In genomic region chr10:32148864-32149256, GRCh38 we compare ENCODE assay signal across 11 cellular contexts.
DNase-seq lines count a peak whose midpoint lies in the region; ATAC-seq, FAIRE-seq and TF ChIP-seq lines count a peak whose summit lies in the region.
"Had no signal": no experiment of that assay in that cellular context is flagged by ENCODE, and none has a peak within 500 bp of the region (broad histone marks: within the 10 kb centered on the region; RNA-seq: fewer than 3 reads in every experiment).

No MANE protein-coding gene starts in this region.

- H4K20me1 ChIP-seq in OCI-LY3 (ENCODE audit: insufficient read depth, low read length), result no peaks in the 10 kb centered on the region

- H3K4me1 ChIP-seq in ACC112 (ENCODE audit: control insufficient read depth, insufficient read depth, low read length, unreplicated experiment) (peaks cover 19% of the 10 kb centered on the region), OCI-LY3 (ENCODE audit: low read length) (peaks cover 13% of the 10 kb centered on the region), right cardiac atrium (ENCODE audit: control insufficient read depth, insufficient read depth, low read length) (peaks cover 7% of the 10 kb centered on the region)

- ATAC-seq in GM21528 (IDR thresholded peaks at IDR 0.05; ENCODE audit: low FRiP score, unreplicated experiment), result peak; percentile 38
- ATAC-seq in right cardiac atrium, result peak; percentile 24 to 25
- no peak for ATAC-seq in HG03565 (IDR thresholded peaks at IDR 0.05; ENCODE audit: unreplicated experiment)
- no peak for ATAC-seq in HG02759 (IDR thresholded peaks at IDR 0.05; ENCODE audit: unreplicated experiment)

- no peak for TF ChIP-seq CTCF in OCI-LY3 (IDR thresholded peaks at IDR 0.05; ENCODE audit: low read depth, low read length)

- no peak overlapping the region for H3K9ac ChIP-seq in OCI-LY3 (ENCODE audit: low read length)

- H3K27ac ChIP-seq in ACC112 (ENCODE audit: low read depth, low read length), result peak overlapping the region; percentile 95
- H3K27ac ChIP-seq in OCI-LY3 (ENCODE audit: low read length), result no peak overlapping the region
- peak overlapping the region; percentile 67 for H3K27ac ChIP-seq in right cardiac atrium (ENCODE audit: low read length)
- H3K27ac ChIP-seq: C4-2B had no signal

- FAIRE-seq in HTR-8/SVneo (lab: Jason Lieb, UNC), result no peak

- H3K4me2 ChIP-seq in OCI-LY3 (ENCODE audit: low read length), result peak overlapping the region; percentile 74

- H2AFZ ChIP-seq in ACC112 (ENCODE audit: low read length, unreplicated experiment) (no peak overlapping the region), OCI-LY3 (ENCODE audit: low read depth, low read length) (no peak overlapping the region)

- H3K4me3 ChIP-seq in ACC112 (ENCODE audit: low read depth, low read length), result peak overlapping the region; percentile 30; the same call in 1 of the 2 replicates
- peak overlapping the region; percentile 46; the same call in 1 of the 2 replicates for H3K4me3 ChIP-seq in OCI-LY3 (ENCODE audit: low read length)
- no peak overlapping the region for H3K4me3 ChIP-seq in right cardiac atrium (ENCODE audit: low read length)

- H3K79me2 ChIP-seq in ACC112 (ENCODE audit: control insufficient read depth, insufficient read depth, low read length, unreplicated experiment) (no peaks in the 10 kb centered on the region), OCI-LY3 (ENCODE audit: low read length) (no peaks in the 10 kb centered on the region)

- H3K9me3 ChIP-seq in OCI-LY3 (ENCODE audit: insufficient read depth, low read length) (no peaks in the 10 kb centered on the region), right cardiac atrium (ENCODE audit: control insufficient read depth, low read length) (no peaks in the 10 kb centered on the region)

- WGBS in right cardiac atrium, result 59% methylated on average over 4 of the region's 4 CpGs

- no peaks in the 10 kb centered on the region for H3K27me3 ChIP-seq in ACC112 (ENCODE audit: insufficient read depth, low read length)
- no peaks in the 10 kb centered on the region for H3K27me3 ChIP-seq in OCI-LY3 (ENCODE audit: low read depth, low read length)
- no peaks in the 10 kb centered on the region for H3K27me3 ChIP-seq in right cardiac atrium (ENCODE audit: control insufficient read depth, insufficient read depth)

- intact Hi-C loops in right cardiac atrium (cut with DNase I), result no loop called here

- H3K36me3 ChIP-seq in ACC112 (ENCODE audit: insufficient read depth, low read length), result no peaks in the 10 kb centered on the region
- H3K36me3 ChIP-seq in OCI-LY3 (replicated peaks; ENCODE audit: low read depth, low read length), result no peaks in the 10 kb centered on the region

- DNase-seq in right cardiac atrium (no peak), T1000 (lab: John Stamatoyannopoulos, UW) (no peak), HTR-8/SVneo (ENCODE audit: insufficient read length, low spot score) (no peak)
- DNase-seq: naive B cell, NCI-H2171 had no signal

Comparison
In these comparisons a context has a peak if more than half of its experiments do, and no peak if none do; other contexts are left out.
1. ATAC-seq: peak in GM21528 (single experiment) and right cardiac atrium (2 of 2); none in HG03565 (single experiment) and HG02759 (single experiment).